Comparison of ENCODE assay signal across 8 cellular contexts in the genomic region with DNA sequence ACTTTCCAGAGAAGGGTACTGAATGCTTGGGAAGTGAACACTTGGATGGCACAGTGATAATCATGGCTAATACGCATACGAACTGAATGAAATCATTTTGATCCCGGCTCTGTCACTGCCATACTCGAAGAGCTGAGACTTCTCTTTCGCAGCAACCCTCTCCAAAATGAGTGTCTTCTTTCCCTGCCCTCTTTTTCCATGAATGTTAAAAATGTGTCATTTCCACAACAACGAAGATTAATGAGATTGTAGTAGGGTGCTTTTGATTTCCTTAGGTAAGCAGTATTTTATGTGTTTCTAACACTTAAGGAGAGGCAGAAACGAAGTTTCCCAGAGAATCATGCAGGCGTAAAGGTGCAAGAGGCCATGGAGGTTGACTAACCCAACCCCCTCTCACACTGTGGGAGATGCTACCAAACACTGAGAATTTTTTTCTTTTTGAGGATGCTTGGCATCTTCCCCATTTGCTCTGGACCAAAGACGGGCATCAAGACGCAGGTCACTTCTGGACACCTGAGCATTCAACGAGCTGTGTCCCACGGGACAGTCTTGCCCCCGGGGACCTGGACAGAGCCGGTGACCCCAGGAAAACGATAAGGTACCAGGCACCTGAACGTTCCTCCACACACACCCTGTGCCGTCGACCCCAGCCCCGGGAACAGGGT. TPM values are rescaled to one million over a fixed set of nuclear protein-coding genes. Genes with fewer than 3 reads are reported as not detected.
DNase-seq lines count a peak whose midpoint lies in the region; ATAC-seq and TF ChIP-seq lines count a peak whose summit lies in the region.

No MANE protein-coding gene starts in this region.

- no peaks in the 10 kb centered on the region for H3K4me1 ChIP-seq in mucosa of descending colon (ENCODE audit: low read depth)

- no peak for TF ChIP-seq CTCF in mucosa of descending colon (IDR thresholded peaks at IDR 0.05)

- ATAC-seq in mucosa of descending colon (no peak), HG03039 (IDR thresholded peaks at IDR 0.05; ENCODE audit: unreplicated experiment) (no peak), HG03108 (IDR thresholded peaks at IDR 0.05; ENCODE audit: unreplicated experiment) (no peak)

- intact Hi-C loops in mucosa of descending colon (cut with DNase I, micrococcal nuclease), result no loop called here

- H3K36me3 ChIP-seq in mucosa of descending colon (ENCODE audit: low read depth), result no peaks in the 10 kb centered on the region

- peak; percentile 4 for DNase-seq in stimulated activated CD4-positive, alpha-beta T cell treated with anti-CD3 and anti-CD28 coated beads, Interleukin-4, amount 100 ng/mL, for 24 hours
- no peak for DNase-seq in stimulated activated CD4-positive, alpha-beta T cell treated with anti-CD3 and anti-CD28 coated beads, Interleukin-12 subunit alpha, Interleukin-12 subunit beta, amount 100 ng/mL, for 4 hours
- peak; percentile 50 for DNase-seq in NCI-H2227 treated with DMSO at 0.1 percent for 48 hours (lab: John Stamatoyannopoulos, UW)
- peak; percentile 27 for DNase-seq in cerebellum (ENCODE audit: low spot score)
- DNase-seq in mucosa of descending colon, result no peak
- DNase-seq in ureter (ENCODE audit: low spot score), result peak; percentile 47

- no peaks in the 10 kb centered on the region for H3K9me3 ChIP-seq in mucosa of descending colon

- H3K4me3 ChIP-seq in mucosa of descending colon, result peak overlapping the region; percentile 48

RNA-seq across cellular contexts. Expression of a gene that starts 0.8 kb away (rescaled TPM):
- total RNA-seq in cerebellum (43.5 TPM), mucosa of descending colon (10 to 100 TPM; 13.8 to 20.2 (median 16.2) TPM), ureter (46.1 TPM)

RNA-seq across cellular contexts. Expression of a gene that starts 18.6 kb away (rescaled TPM):
- not detected for total RNA-seq in cerebellum
- not detected for total RNA-seq in mucosa of descending colon
- not detected for total RNA-seq in ureter

Comparison
In these comparisons a context has a peak if more than half of its experiments do, and no peak if none do; other contexts are left out.
1. DNase-seq: peak in stimulated activated CD4-positive, alpha-beta T cell treated with anti-CD3 and anti-CD28 coated beads, Interleukin-4, amount 100 ng/mL, for 24 hours (single experiment), NCI-H2227 treated with DMSO at 0.1 percent for 48 hours (single experiment), cerebellum (single experiment) and ureter (single experiment); none in stimulated activated CD4-positive, alpha-beta T cell treated with anti-CD3 and anti-CD28 coated beads, Interleukin-12 subunit alpha, Interleukin-12 subunit beta, amount 100 ng/mL, for 4 hours (single experiment) and mucosa of descending colon (0 of 3).